9 cellular contexts compared by ENCODE assay signal in the genomic region with DNA sequence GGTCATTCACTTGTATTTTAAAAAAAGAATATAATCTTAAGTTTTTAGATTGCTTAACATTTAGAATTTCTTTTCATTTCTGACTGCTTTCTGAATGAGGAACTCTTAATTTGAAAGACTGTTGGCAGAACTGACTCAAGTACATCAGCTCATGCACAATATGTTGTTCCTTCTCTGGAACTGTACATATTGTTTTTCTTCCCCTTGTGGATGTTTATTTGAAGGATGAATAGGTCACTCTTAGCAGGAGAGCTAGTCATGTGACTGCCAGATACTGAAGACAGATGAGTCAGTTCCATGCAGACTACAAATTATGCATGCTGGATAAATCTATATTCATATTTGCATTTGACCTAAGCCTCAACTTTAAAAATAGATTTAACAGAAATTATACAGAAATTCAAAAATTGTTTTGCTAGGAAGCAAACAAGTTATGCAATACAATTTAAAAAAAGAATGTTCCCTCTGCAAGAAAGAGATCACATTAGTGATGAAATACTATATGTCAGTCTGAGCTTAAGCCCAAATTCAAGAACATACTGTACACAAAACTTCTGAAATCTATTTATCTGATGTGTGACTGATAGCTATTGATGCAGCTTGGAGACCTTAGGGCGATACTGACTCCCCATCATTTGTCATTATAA.
DNase-seq lines count a peak whose midpoint lies in the region; ATAC-seq and TF ChIP-seq lines count a peak whose summit lies in the region.
"Had no signal": no experiment of that assay in that cellular context is flagged by ENCODE, and none has a peak within 500 bp of the region (broad histone marks: within the 10 kb centered on the region; RNA-seq: fewer than 3 reads in every experiment).

No MANE protein-coding gene starts in this region.

- no peak for TF ChIP-seq POLR2A in sigmoid colon (IDR thresholded peaks at IDR 0.05)

- no TSS peak for BruUV-seq in Panc1 (replicated peaks; lab: Mats Ljungman, UMichigan)

- H3K4me3 ChIP-seq in GM23248: no peak overlapping the region
- H3K4me3 ChIP-seq in Panc1 (ENCODE audit: low read depth in 2 of 2, low read length in 2 of 2): no peak overlapping the region
- no peak overlapping the region for H3K4me3 ChIP-seq in fibroblast of the aortic adventitia (ENCODE audit: low read depth, low read length)
- H3K4me3 ChIP-seq in sigmoid colon: no peak overlapping the region

- peak overlapping the region; percentile 13 for H3K4me2 ChIP-seq in GM23248 (ENCODE audit: unreplicated experiment)

- in situ Hi-C loops in GM23248 (cut with MboI): no loop called here
- in situ Hi-C loops in Panc1 (cut with HindIII; ENCODE audit: low pct_unique_long_range_greater_than_20kb, low sequenced_read_pairs): no loop called here

- no peak overlapping the region for H3K9ac ChIP-seq in GM23248

- POLR2A ChIA-PET in Panc1 (lab: Charles Lee): no interaction called here

- H3K9me3 ChIP-seq in GM23248 (ENCODE audit: low read depth) (no peaks in the 10 kb centered on the region), Panc1 (ENCODE audit: control insufficient read depth, insufficient read depth, low read depth, low read length) (no peaks in the 10 kb centered on the region), sigmoid colon (no peaks in the 10 kb centered on the region)

- intact Hi-C loops in Panc1 (cut with micrococcal nuclease; ENCODE audit: unreplicated experiment): no loop called here
- intact Hi-C loops in sigmoid colon (cut with DNase I): no loop called here

- peak overlapping the region; percentile 10; the same call in 1 of the 2 replicates for H3K27ac ChIP-seq in GM23248
- no peak overlapping the region for H3K27ac ChIP-seq in Panc1 (ENCODE audit: low read length)
- H3K27ac ChIP-seq in sigmoid colon: peak overlapping the region; percentile 10 to 42 (median 33)

- WGBS in GM23248 (ENCODE audit: low coverage in 1 of 2, low lambda C conversion rate in 2 of 2, missing lambda C conversion rate in 2 of 2), 2 experiments: 86 to 95% methylated on average over 1 of the region's 1 CpG
- WGBS in sigmoid colon, 2 donors: 75 to 80% methylated on average over 1 of the region's 1 CpG

- ATAC-seq in Panc1 (peak; percentile 76), HG03354 (IDR thresholded peaks at IDR 0.05; ENCODE audit: poor library complexity, severe bottlenecking, unreplicated experiment) (no peak), GM18520 (IDR thresholded peaks at IDR 0.05; ENCODE audit: unreplicated experiment) (no peak)
- ATAC-seq: effector memory CD8-positive, alpha-beta T cell had no signal

- TF ChIP-seq CTCF in Panc1 (IDR thresholded peaks at IDR 0.05) (no peak), fibroblast of the aortic adventitia (IDR thresholded peaks at IDR 0.05; ENCODE audit: insufficient read depth, low read length) (no peak), sigmoid colon (IDR thresholded peaks at IDR 0.05) (no peak)

- peaks cover 12% of the 10 kb centered on the region for H3F3A ChIP-seq in GM23248 (ENCODE audit: insufficient read depth)

- peaks cover 30% of the 10 kb centered on the region for H3K4me1 ChIP-seq in GM23248 (ENCODE audit: insufficient read depth)
- no peaks in the 10 kb centered on the region; the same call in 1 of the 2 replicates for H3K4me1 ChIP-seq in Panc1 (ENCODE audit: control insufficient read depth, insufficient read depth, low read length)
- peaks cover 0 to 31% (median 15%) of the 10 kb centered on the region in 4 donors for H3K4me1 ChIP-seq in sigmoid colon

- no peaks in the 10 kb centered on the region for H3K27me3 ChIP-seq in GM23248 (replicated peaks; ENCODE audit: insufficient read depth)
- no peaks in the 10 kb centered on the region for H3K27me3 ChIP-seq in Panc1 (ENCODE audit: control insufficient read depth, insufficient read depth, low read length)
- no peaks in the 10 kb centered on the region for H3K27me3 ChIP-seq in sigmoid colon

- no peak overlapping the region; the same call in 1 of the 2 replicates for H2AFZ ChIP-seq in GM23248

- H3K36me3 ChIP-seq in GM23248 (ENCODE audit: low read depth) (no peaks in the 10 kb centered on the region), Panc1 (ENCODE audit: control insufficient read depth, insufficient read depth, low read length) (no peaks in the 10 kb centered on the region), sigmoid colon (no peaks in the 10 kb centered on the region)

- peak in 3 of 4 donors; percentile 23 to 57 (median 43) for TF ChIP-seq EP300 in sigmoid colon (IDR thresholded peaks at IDR 0.05)

- H3K79me2 ChIP-seq in GM23248 (ENCODE audit: insufficient read depth): no peaks in the 10 kb centered on the region

- CTCF ChIA-PET in Panc1 (lab: Charles Lee): no interaction called here

- no peaks in the 10 kb centered on the region for H4K20me1 ChIP-seq in GM23248 (ENCODE audit: insufficient read depth)

- DNase-seq in GM23248: peak; percentile 77
- peak; percentile 64 for DNase-seq in Panc1 (ENCODE audit: low read depth, low spot score)
- peak; percentile 88 for DNase-seq in fibroblast of the aortic adventitia (ENCODE audit: low read depth)
- DNase-seq in sigmoid colon: no peak
- no peak for DNase-seq in cerebellar nuclear complex (lab: John Stamatoyannopoulos, UW)
- no peak for DNase-seq in activated T-cell treated with anti-CD3 and anti-CD28 coated beads, Interleukin-2, amount 50 U/mL, for 48 hours
- DNase-seq: effector memory CD8-positive, alpha-beta T cell had no signal

- H3K9me2 ChIP-seq in GM23248 (ENCODE audit: insufficient read depth): no peaks in the 10 kb centered on the region

Comparison
In these comparisons a context has a peak if more than half of its experiments do, and no peak if none do; other contexts are left out.
1. DNase-seq: peak in GM23248 (single experiment), Panc1 (single experiment) and fibroblast of the aortic adventitia (single experiment); none in sigmoid colon (single experiment), cerebellar nuclear complex (0 of 2) and activated T-cell treated with anti-CD3 and anti-CD28 coated beads, Interleukin-2, amount 50 U/mL, for 48 hours (0 of 2).